ENCODE assay signal across 7 cellular contexts in genomic region chr22:40898850-40899357, GRCh38. TPM values are rescaled to one million over a fixed set of nuclear protein-coding genes. Genes with fewer than 3 reads are reported as not detected.
DNase-seq lines count a peak whose midpoint lies in the region; ATAC-seq and TF ChIP-seq lines count a peak whose summit lies in the region.

No MANE protein-coding gene starts in this region.

- H4K20me1 ChIP-seq in IMR-90 (ENCODE audit: insufficient read depth, low read length): no peaks in the 10 kb centered on the region

- H3K9ac ChIP-seq in IMR-90 (ENCODE audit: low read depth, low read length) (no peak overlapping the region), liver (ENCODE audit: low read depth in 1 of 2, low read length in 2 of 2) (no peak overlapping the region)

- peak; percentile 88 for ATAC-seq in IMR-90 (ENCODE audit: low read depth)

- H3K36me3 ChIP-seq in IMR-90 (ENCODE audit: control insufficient read depth, insufficient read depth, low read length) (peaks cover under 1% of the 10 kb centered on the region), liver (ENCODE audit: control insufficient read depth in 4 of 4, insufficient read depth in 3 of 4, low read depth in 1 of 4, low read length in 3 of 4) (peaks cover 0 to 10% (median 3%) of the 10 kb centered on the region in 4 donors), uterus (no peaks in the 10 kb centered on the region)

- peak; percentile 66 for TF ChIP-seq CTCF in IMR-90 (conservative IDR thresholded peaks at IDR 0.05; ENCODE audit: low read depth, low read length)
- TF ChIP-seq CTCF in cardiac fibroblast (IDR thresholded peaks at IDR 0.05; ENCODE audit: low read depth, low read length): peak; percentile 48
- peak; percentile 56 for TF ChIP-seq CTCF in liver (IDR thresholded peaks at IDR 0.05; ENCODE audit: low read depth, low read length, missing input control)
- TF ChIP-seq CTCF in uterus (IDR thresholded peaks at IDR 0.05): peak; percentile 22 to 72 (median 55)

- H3K14ac ChIP-seq in IMR-90 (replicated peaks; ENCODE audit: low read depth, low read length): no peak overlapping the region

- H3K4me3 ChIP-seq in IMR-90 (ENCODE audit: insufficient read depth, low read depth, low read length): no peak overlapping the region
- H3K4me3 ChIP-seq in cardiac fibroblast (replicated peaks in 1 of 2; ENCODE audit: low read depth in 2 of 2, low read length in 2 of 2): no peak overlapping the region
- H3K4me3 ChIP-seq in liver (ENCODE audit: low read depth in 1 of 3, low read length in 3 of 3): no peak overlapping the region
- H3K4me3 ChIP-seq in uterus: no peak overlapping the region

- H3K27ac ChIP-seq in IMR-90 (ENCODE audit: insufficient read depth, low read length) (no peak overlapping the region), liver (ENCODE audit: low read depth in 1 of 2, low read length in 2 of 2) (no peak overlapping the region), uterus (peak overlapping the region in 1 of 2 donors; percentile 10)

- H2BK15ac ChIP-seq in IMR-90 (ENCODE audit: low read depth, low read length): no peak overlapping the region

- dilution Hi-C loops in IMR-90 (cut with HindIII; ENCODE audit: low sequenced_read_pairs, unreplicated experiment): no loop called here

- H2AK5ac ChIP-seq in IMR-90 (ENCODE audit: low read depth, low read length): no peak overlapping the region

- H3K9me1 ChIP-seq in IMR-90 (ENCODE audit: insufficient read depth, low read length): no peaks in the 10 kb centered on the region

- no peak overlapping the region for H3K18ac ChIP-seq in IMR-90 (ENCODE audit: low read depth, low read length)

- TF ChIP-seq RAD21 in IMR-90 (IDR thresholded peaks at IDR 0.05; ENCODE audit: low read length) (peak; percentile 77), liver (IDR thresholded peaks at IDR 0.05) (peak; percentile 89)

- intact Hi-C loops in IMR-90 (cut with micrococcal nuclease) (loop anchor here (1.0 to 10.0 kb wide), 5 partner anchors 54 to 524 kb away; partner anchors contain the start of gene SGSM3), uterus (cut with DNase I; ENCODE audit: low total_unique reads) (no loop called here)

- 19% methylated on average over 2 of the region's 3 CpGs; no CpG with 5 or more reads in 1 of the 2 experiments for WGBS in IMR-90 (ENCODE audit: extremely low coverage in 2 of 2, insufficient read length in 1 of 2), 2 experiments
- 31% methylated on average over 3 of the region's 3 CpGs for WGBS in liver

- no peaks in the 10 kb centered on the region for H3K4me1 ChIP-seq in IMR-90 (ENCODE audit: control insufficient read depth, insufficient read depth, low read length)
- peaks cover 0 to 5% (median 0%) of the 10 kb centered on the region in 4 donors for H3K4me1 ChIP-seq in liver (ENCODE audit: control insufficient read depth in 4 of 4, insufficient read depth in 4 of 4, low read length in 3 of 4)
- H3K4me1 ChIP-seq in uterus: no peaks in the 10 kb centered on the region

- H2BK120ac ChIP-seq in IMR-90 (ENCODE audit: low read depth, low read length): no peak overlapping the region

- H4K5ac ChIP-seq in IMR-90 (ENCODE audit: low read depth, low read length): no peak overlapping the region

- no peak for TF ChIP-seq POLR2A in IMR-90 (IDR thresholded peaks at IDR 0.05; ENCODE audit: low read depth, low read length)
- no peak for TF ChIP-seq POLR2A in uterus (IDR thresholded peaks at IDR 0.05)

- CTCF ChIA-PET in IMR-90 (lab: Yijun Ruan, JAX): interaction anchor here (0.6 to 1.8 kb wide), 11 partner anchors 9 to 498 kb away, joined by 3 to 4 read pairs (median 3); no protein-coding TSS in a partner anchor

- H3K9me3 ChIP-seq in IMR-90 (ENCODE audit: control insufficient read depth, insufficient read depth, low read length): no peaks in the 10 kb centered on the region
- no peaks in the 10 kb centered on the region for H3K9me3 ChIP-seq in liver (ENCODE audit: control insufficient read depth in 4 of 4, low read length in 3 of 4)
- no peaks in the 10 kb centered on the region for H3K9me3 ChIP-seq in uterus

- no peak overlapping the region for H2BK5ac ChIP-seq in IMR-90 (ENCODE audit: low read depth, low read length, poor library complexity, severe bottlenecking)

- POLR2A ChIA-PET in IMR-90 (lab: Charles Lee; ENCODE audit: unreplicated experiment): interaction anchor here (0.5 to 1.0 kb wide), 2 partner anchors 80 to 126 kb away, joined by 5 read pairs; partner anchors contain the start of gene SLC25A17

- no peak overlapping the region for H3K4ac ChIP-seq in IMR-90 (ENCODE audit: low read depth, low read length)

- BruUV-seq in IMR-90 (replicated peaks; lab: Mats Ljungman, UMichigan): no TSS peak

- peaks cover 0 to 7% of the 10 kb centered on the region in 2 experiments; a peak in 1 of 4 replicates for H3K79me1 ChIP-seq in IMR-90 (ENCODE audit: low read depth in 1 of 2, low read length in 2 of 2)

- H3K56ac ChIP-seq in IMR-90 (ENCODE audit: extremely low read depth, insufficient read depth, low read length): no peak overlapping the region

- H2AK9ac ChIP-seq in IMR-90 (replicated peaks; ENCODE audit: low read depth, low read length, poor library complexity): no peak overlapping the region

- 0 out of 2 replicates have a peak overlapping the region, but pooled peaks have one; percentile 13 for H3K23ac ChIP-seq in IMR-90 (ENCODE audit: low read depth, low read length)

- H2BK20ac ChIP-seq in IMR-90 (ENCODE audit: low read depth, low read length): 0 out of 2 replicates have a peak overlapping the region, but pooled peaks have one; percentile 16

- no peak overlapping the region for H4K91ac ChIP-seq in IMR-90 (ENCODE audit: insufficient read depth, low read depth, low read length)

- no peaks in the 10 kb centered on the region for H3K27me3 ChIP-seq in IMR-90 (ENCODE audit: control insufficient read depth, insufficient read depth, low read length)
- no peaks in the 10 kb centered on the region for H3K27me3 ChIP-seq in liver (ENCODE audit: control insufficient read depth in 4 of 4, insufficient read depth in 4 of 4, low read length in 3 of 4)
- H3K27me3 ChIP-seq in uterus: no peaks in the 10 kb centered on the region

- no peak overlapping the region for H3K4me2 ChIP-seq in IMR-90 (ENCODE audit: low read depth, low read length)

- H2AFZ ChIP-seq in IMR-90 (replicated peaks; ENCODE audit: low read length, poor library complexity): no peak overlapping the region

- H4K8ac ChIP-seq in IMR-90 (ENCODE audit: low read depth in 2 of 2, low read length in 2 of 2): no peak overlapping the region; a peak in 1 of 4 replicates

- DNase-seq in ELR (ENCODE audit: low read depth) (peak; percentile 78), IMR-90 (peak; percentile 67), RKO (ENCODE audit: low spot score) (peak; percentile 80), cardiac fibroblast (ENCODE audit: low read depth in 2 of 2) (peak; percentile 70 to 72), uterus (no peak), HK-2 (ENCODE audit: unreplicated experiment) (no peak)

- in situ Hi-C loops in IMR-90 (cut with MboI; ENCODE audit: low sequenced_read_pairs): loop anchor here (25.0 kb wide), 1 partner anchor 462 kb away; no protein-coding TSS in a partner anchor

TF ChIP-seq in IMR-90, 13 proteins besides CTCF, POLR2A, EP300 and RAD21 (continues in another document):
- TF ChIP-seq RCOR1 (IDR thresholded peaks at IDR 0.05; ENCODE audit: insufficient replicate concordance, low read length): no peak

TF ChIP-seq in liver, 16 proteins besides CTCF, POLR2A, EP300 and RAD21:
- TF ChIP-seq HNF4A (conservative IDR thresholded peaks at IDR 0.05): no peak
- TF ChIP-seq YY1 (IDR thresholded peaks at IDR 0.05): peak; percentile 35

RNA-seq across cellular contexts. Expression of gene DNAJB7, which starts 37.0 kb away (rescaled TPM):
- total RNA-seq in IMR-90 (2012; rRNA removed) (not detected in 2 replicates), liver (not detected), uterus (not detected)
- polyA plus RNA-seq in IMR-90 (2012; rRNA removed) (not detected in 2 replicates), liver (under 1 TPM in 1 of 2 donors, not detected in 1; 0.15 TPM)
- not detected in 2 replicates for polyA plus RNA-seq in IMR-90 (2012; cell fraction: cytosol; rRNA removed)
- not detected in 2 replicates for polyA plus RNA-seq in IMR-90 (2012; cell fraction: nucleus; rRNA removed; ENCODE audit: low replicate concordance)

RNA-seq across cellular contexts. Expression of gene XPNPEP3, which starts 42.0 kb away (rescaled TPM):
- total RNA-seq in IMR-90 (2012; rRNA removed): 10.9 and 18.1 TPM in 2 replicates
- polyA plus RNA-seq in IMR-90 (2012; rRNA removed): 8.4 and 9.3 TPM in 2 replicates
- polyA plus RNA-seq in IMR-90 (2012; cell fraction: cytosol; rRNA removed): 3.1 and 4.2 TPM in 2 replicates
- polyA plus RNA-seq in IMR-90 (2012; cell fraction: nucleus; rRNA removed; ENCODE audit: low replicate concordance): 5.4 and 15.8 TPM in 2 replicates
- total RNA-seq in liver: 10 to 100 TPM; 10.1 to 16.4 TPM
- 1 to 10 TPM; 5.5 to 7.1 TPM for polyA plus RNA-seq in liver
- 10 to 100 TPM in 2 of 4 donors, 1 to 10 TPM in 2; 1.5 to 25.6 (median 8.0) TPM for total RNA-seq in uterus

RNA-seq across cellular contexts. Expression of gene ST13, which starts 42.5 kb away (rescaled TPM):
- 228 and 235 TPM in 2 replicates for total RNA-seq in IMR-90 (2012; rRNA removed)
- 109 and 115 TPM in 2 replicates for polyA plus RNA-seq in IMR-90 (2012; rRNA removed)
- 26.1 and 45.7 TPM in 2 replicates for polyA plus RNA-seq in IMR-90 (2012; cell fraction: cytosol; rRNA removed)
- 4.4 and 54.4 TPM in 2 replicates for polyA plus RNA-seq in IMR-90 (2012; cell fraction: nucleus; rRNA removed; ENCODE audit: low replicate concordance)
- 10 to 100 TPM; 90.6 to 91.5 TPM for total RNA-seq in liver
- 100 to 1,000 TPM in 1 of 2 donors, 10 to 100 TPM in 1; 82.3 to 112 TPM for polyA plus RNA-seq in liver
- total RNA-seq in uterus: 100 to 1,000 TPM; 139 to 285 (median 189) TPM

RNA-seq across cellular contexts. Expression of gene RBX1, which starts 52.3 kb away (rescaled TPM):
- total RNA-seq in IMR-90 (2012; rRNA removed): 63.3 and 72.4 TPM in 2 replicates
- polyA plus RNA-seq in IMR-90 (2012; rRNA removed): 84.5 and 94.8 TPM in 2 replicates
- polyA plus RNA-seq in IMR-90 (2012; cell fraction: cytosol; rRNA removed): 75.2 and 109 TPM in 2 replicates
- polyA plus RNA-seq in IMR-90 (2012; cell fraction: nucleus; rRNA removed; ENCODE audit: low replicate concordance): 24.2 and 61.5 TPM in 2 replicates
- 10 to 100 TPM; 11.0 to 85.3 TPM for total RNA-seq in liver
- 10 to 100 TPM; 22.5 to 69.5 TPM for polyA plus RNA-seq in liver
- total RNA-seq in uterus: 10 to 100 TPM; 33.8 to 75.9 (median 57.6) TPM

Comparison
In these comparisons a context has a peak if more than half of its experiments do, and no peak if none do; other contexts are left out.
1. DNase-seq: peak in ELR (single experiment), IMR-90 (single experiment), RKO (single experiment) and cardiac fibroblast (2 of 2); none in uterus (0 of 2) and HK-2 (single experiment).
2. Peak in every context shown above with its lines, with median percentiles within 50 percentile points of each other: CTCF ChIP-seq.